ENCODE assay signal across 15 cellular contexts in genomic region chr9:122848256-122848943, GRCh38. TPM values are rescaled to one million over a fixed set of nuclear protein-coding genes. Genes with fewer than 3 reads are reported as not detected.
DNase-seq lines count a peak whose midpoint lies in the region; ATAC-seq, FAIRE-seq and TF ChIP-seq lines count a peak whose summit lies in the region.
"Had no signal": no experiment of that assay in that cellular context is flagged by ENCODE, and none has a peak within 500 bp of the region (broad histone marks: within the 10 kb centered on the region; RNA-seq: fewer than 3 reads in every experiment).

No MANE protein-coding gene starts in this region.

- H3K4me3 ChIP-seq in CD8-positive, alpha-beta T cell (ENCODE audit: low read depth, low read length), result no peak overlapping the region
- no peak overlapping the region for H3K4me3 ChIP-seq in right cardiac atrium (ENCODE audit: low read length)
- H3K4me3 ChIP-seq: MG63, PC-9 had no signal

- no peak for ATAC-seq in CD8-positive, alpha-beta T cell
- peak; percentile 75 for ATAC-seq in activated T-helper 17 cell treated with anti-CD3 and anti-CD28 coated beads, Interleukin-2, amount 50 U/mL, for 72 hours (replicated peaks)
- no peak for ATAC-seq in memory B cell (ENCODE audit: low read depth)
- no peak for ATAC-seq in right cardiac atrium

- H3K4me1 Mint-ChIP-seq in activated T-cell treated with anti-CD3 and anti-CD28 coated beads, Interleukin-2, amount 50 U/mL, for 24 hours (ENCODE audit: low read depth), result peaks cover 38% of the 10 kb centered on the region
- peaks cover 43% of the 10 kb centered on the region for H3K4me1 Mint-ChIP-seq in CD8-positive, alpha-beta T cell (ENCODE audit: low read depth)
- peaks cover 29% of the 10 kb centered on the region for H3K4me1 Mint-ChIP-seq in activated T-helper 17 cell treated with anti-CD3 and anti-CD28 coated beads, Interleukin-2, amount 50 U/mL, for 72 hours
- peaks cover 2% of the 10 kb centered on the region for H3K4me1 Mint-ChIP-seq in memory B cell

- CTCF ChIA-PET in CD8-positive, alpha-beta T cell (lab: Charles Lee), result interaction anchor here (0.6 to 1.5 kb wide), 3 partner anchors 11 to 597 kb away, joined by 3 to 5 read pairs (median 5); no protein-coding TSS in a partner anchor

- WGBS in right cardiac atrium, result 88% methylated on average over 2 of the region's 2 CpGs

- no peaks in the 10 kb centered on the region for H3K27me3 ChIP-seq in CD8-positive, alpha-beta T cell (ENCODE audit: insufficient read depth, low read length)
- H3K27me3 ChIP-seq in right cardiac atrium (ENCODE audit: control insufficient read depth, insufficient read depth), result no peaks in the 10 kb centered on the region
- H3K27me3 ChIP-seq: MG63 had no signal

- H3K27me3 Mint-ChIP-seq in activated T-cell treated with anti-CD3 and anti-CD28 coated beads, Interleukin-2, amount 50 U/mL, for 24 hours, result no peaks in the 10 kb centered on the region
- no peaks in the 10 kb centered on the region for H3K27me3 Mint-ChIP-seq in CD8-positive, alpha-beta T cell (ENCODE audit: low read depth)
- no peaks in the 10 kb centered on the region for H3K27me3 Mint-ChIP-seq in activated T-helper 17 cell treated with anti-CD3 and anti-CD28 coated beads, Interleukin-2, amount 50 U/mL, for 72 hours
- H3K27me3 Mint-ChIP-seq in memory B cell, result no peaks in the 10 kb centered on the region

- DNase-seq in activated T-cell treated with anti-CD3 and anti-CD28 coated beads, Interleukin-2, amount 50 U/mL, for 24 hours, result no peak
- no peak for DNase-seq in activated T-cell treated with anti-CD3 and anti-CD28 coated beads for 4 hours
- no peak for DNase-seq in CD8-positive, alpha-beta T cell
- DNase-seq in memory B cell (ENCODE audit: low spot score in 2 of 2), result no peak
- DNase-seq in frontal cortex (ENCODE audit: low spot score in 2 of 2), result no peak
- DNase-seq in right cardiac atrium, result no peak
- DNase-seq: GF-D8, GOT3, MG63, NCI-H1105 treated with DMSO at 0.1 percent for 48 hours, NCI-H187, NCI-H446, PC-9 had no signal

- peaks cover 14% of the 10 kb centered on the region for H3K36me3 ChIP-seq in CD8-positive, alpha-beta T cell (ENCODE audit: insufficient read depth, low read length)

- peaks cover 43% of the 10 kb centered on the region for H3K4me1 ChIP-seq in CD8-positive, alpha-beta T cell (ENCODE audit: insufficient read depth, low read length)
- H3K4me1 ChIP-seq in right cardiac atrium (ENCODE audit: control insufficient read depth, insufficient read depth, low read length), result no peaks in the 10 kb centered on the region

- H3K9me3 Mint-ChIP-seq in activated T-cell treated with anti-CD3 and anti-CD28 coated beads, Interleukin-2, amount 50 U/mL, for 24 hours, result no peaks in the 10 kb centered on the region
- no peaks in the 10 kb centered on the region for H3K9me3 Mint-ChIP-seq in CD8-positive, alpha-beta T cell
- H3K9me3 Mint-ChIP-seq in activated T-helper 17 cell treated with anti-CD3 and anti-CD28 coated beads, Interleukin-2, amount 50 U/mL, for 72 hours, result no peaks in the 10 kb centered on the region
- no peaks in the 10 kb centered on the region for H3K9me3 Mint-ChIP-seq in memory B cell

- no peak for FAIRE-seq in frontal cortex (lab: Jason Lieb, UNC)

- POLR2A ChIA-PET in CD8-positive, alpha-beta T cell (lab: Charles Lee), result interaction anchor here (0.6 to 1.4 kb wide), 2 partner anchors 14 to 33 kb away, joined by 5 read pairs; no protein-coding TSS in a partner anchor

- H3K36me3 Mint-ChIP-seq in activated T-cell treated with anti-CD3 and anti-CD28 coated beads, Interleukin-2, amount 50 U/mL, for 24 hours (ENCODE audit: low read depth), result peaks cover 70% of the 10 kb centered on the region
- peaks cover 30% of the 10 kb centered on the region for H3K36me3 Mint-ChIP-seq in CD8-positive, alpha-beta T cell
- peaks cover 63% of the 10 kb centered on the region for H3K36me3 Mint-ChIP-seq in activated T-helper 17 cell treated with anti-CD3 and anti-CD28 coated beads, Interleukin-2, amount 50 U/mL, for 72 hours (ENCODE audit: low read depth)
- peaks cover 20% of the 10 kb centered on the region for H3K36me3 Mint-ChIP-seq in memory B cell

- peak overlapping the region; percentile 35 for H3K27ac Mint-ChIP-seq in activated T-cell treated with anti-CD3 and anti-CD28 coated beads, Interleukin-2, amount 50 U/mL, for 24 hours
- H3K27ac Mint-ChIP-seq in CD8-positive, alpha-beta T cell, result peak overlapping the region; percentile 73
- peak overlapping the region; percentile 37 for H3K27ac Mint-ChIP-seq in activated T-helper 17 cell treated with anti-CD3 and anti-CD28 coated beads, Interleukin-2, amount 50 U/mL, for 72 hours
- H3K27ac Mint-ChIP-seq in memory B cell, result peak overlapping the region; percentile 18

- H3K27ac ChIP-seq in CD8-positive, alpha-beta T cell (ENCODE audit: low read depth, low read length), result no peak overlapping the region
- H3K27ac ChIP-seq in right cardiac atrium (ENCODE audit: low read length), result no peak overlapping the region
- H3K27ac ChIP-seq: PC-9 had no signal

- no peak for TF ChIP-seq CTCF in CD8-positive, alpha-beta T cell (IDR thresholded peaks at IDR 0.05)

- no peak overlapping the region for H3K4me3 Mint-ChIP-seq in activated T-cell treated with anti-CD3 and anti-CD28 coated beads, Interleukin-2, amount 50 U/mL, for 24 hours
- H3K4me3 Mint-ChIP-seq in CD8-positive, alpha-beta T cell, result no peak overlapping the region
- no peak overlapping the region for H3K4me3 Mint-ChIP-seq in activated T-helper 17 cell treated with anti-CD3 and anti-CD28 coated beads, Interleukin-2, amount 50 U/mL, for 72 hours
- no peak overlapping the region for H3K4me3 Mint-ChIP-seq in memory B cell

- intact Hi-C loops in CD8-positive, alpha-beta T cell (cut with DNase I, micrococcal nuclease), result no loop called here
- intact Hi-C loops in right cardiac atrium (cut with DNase I), result no loop called here

- no peaks in the 10 kb centered on the region for H3K9me3 ChIP-seq in CD8-positive, alpha-beta T cell (ENCODE audit: low read length)
- no peaks in the 10 kb centered on the region for H3K9me3 ChIP-seq in right cardiac atrium (ENCODE audit: control insufficient read depth, low read length)
- H3K9me3 ChIP-seq: MG63 had no signal

RNA-seq across cellular contexts. Expression of gene PDCL, which starts 20.0 kb away (rescaled TPM):
- 10 to 100 TPM; 27.5 to 29.2 TPM for total RNA-seq in CD8-positive, alpha-beta T cell
- 10 to 100 TPM; 15.4 to 24.0 TPM for total RNA-seq in activated T-helper 17 cell treated with anti-CD3 and anti-CD28 coated beads, Interleukin-2, amount 50 U/mL, for 72 hours
- total RNA-seq in frontal cortex (63.6 TPM), right cardiac atrium (10 to 100 TPM in 2 of 4 donors, 1 to 10 TPM in 2; 8.6 to 11.6 (median 10.4) TPM)
- 6.4 TPM for polyA plus RNA-seq in right cardiac atrium

RNA-seq across cellular contexts. Expression of gene OR1K1, which starts 48.5 kb away (rescaled TPM):
- not detected for total RNA-seq in CD8-positive, alpha-beta T cell
- total RNA-seq in activated T-helper 17 cell treated with anti-CD3 and anti-CD28 coated beads, Interleukin-2, amount 50 U/mL, for 72 hours, result not detected
- total RNA-seq in frontal cortex (not detected), right cardiac atrium (not detected)
- not detected for polyA plus RNA-seq in right cardiac atrium
- total RNA-seq: A673, PC-9 had no signal

RNA-seq across cellular contexts. Expression of gene RC3H2, which starts 56.8 kb away (rescaled TPM):
- 10 to 100 TPM; 77.6 to 79.5 TPM for total RNA-seq in CD8-positive, alpha-beta T cell
- 10 to 100 TPM; 41.2 to 46.5 TPM for total RNA-seq in activated T-helper 17 cell treated with anti-CD3 and anti-CD28 coated beads, Interleukin-2, amount 50 U/mL, for 72 hours
- total RNA-seq in frontal cortex (109 TPM), right cardiac atrium (10 to 100 TPM; 38.2 to 42.1 (median 40.0) TPM)
- polyA plus RNA-seq in right cardiac atrium, result 11.5 TPM

RNA-seq across cellular contexts. Expression of gene OR5C1, which starts 59.7 kb away (rescaled TPM):
- not detected for total RNA-seq in CD8-positive, alpha-beta T cell
- total RNA-seq in activated T-helper 17 cell treated with anti-CD3 and anti-CD28 coated beads, Interleukin-2, amount 50 U/mL, for 72 hours, result not detected
- total RNA-seq in frontal cortex (not detected), right cardiac atrium (not detected)
- polyA plus RNA-seq in right cardiac atrium, result not detected
- total RNA-seq: A673, PC-9 had no signal

Comparison
In these comparisons a context has a peak if more than half of its experiments do, and no peak if none do; other contexts are left out.
1. H3K27ac Mint-ChIP-seq: peak in every context shown above with its lines; median percentile 73 in CD8-positive, alpha-beta T cell; 37 in activated T-helper 17 cell treated with anti-CD3 and anti-CD28 coated beads, Interleukin-2, amount 50 U/mL, for 72 hours; 35 in activated T-cell treated with anti-CD3 and anti-CD28 coated beads, Interleukin-2, amount 50 U/mL, for 24 hours; 18 in memory B cell.